Comparison of ENCODE assay signal across 8 cellular contexts in genomic region chr11:34174411-34175041, GRCh38.
DNase-seq lines count a peak whose midpoint lies in the region; ATAC-seq and TF ChIP-seq lines count a peak whose summit lies in the region.

No MANE protein-coding gene starts in this region.

- H3K4me3 ChIP-seq in dorsolateral prefrontal cortex (peak overlapping the region in 57 of 59 donors; percentile 3 to 60 (median 42)), lung (no peak overlapping the region)

- intact Hi-C loops in dorsolateral prefrontal cortex (cut with DNase I) = loop anchor here (1.0 to 10.0 kb wide), 6 partner anchors 88 to 313 kb away; partner anchors contain the start of gene ABTB2 (in 1 of the 2)

- H3K27ac ChIP-seq in dorsolateral prefrontal cortex (peak overlapping the region in 10 of 59 donors; percentile 12 to 71 (median 34)), lung (ENCODE audit: low read depth in 1 of 2, low read length in 1 of 2) (no peak overlapping the region)

- H3K27me3 ChIP-seq in dorsolateral prefrontal cortex (peaks cover 0 to 3% (median 0%) of the 10 kb centered on the region in 45 donors), lung (ENCODE audit: control insufficient read depth, insufficient read depth) (no peaks in the 10 kb centered on the region)

- H3K4me1 ChIP-seq in lung (ENCODE audit: control insufficient read depth in 2 of 2, insufficient read depth in 2 of 2, low read length in 2 of 2) = peaks cover 0 to 4% of the 10 kb centered on the region in 2 donors

- peak; percentile 70 to 98 (median 92) for TF ChIP-seq CTCF in dorsolateral prefrontal cortex (IDR thresholded peaks at IDR 0.05 in 54 of 56, conservative IDR thresholded peaks at IDR 0.05 in 2 of 56; ENCODE audit: low read depth in 1 of 56, partially characterized antibody in 56 of 56)
- TF ChIP-seq CTCF in lung (IDR thresholded peaks at IDR 0.05; ENCODE audit: control extremely low read depth, extremely low read depth) = peak; percentile 94

- H3K36me3 ChIP-seq in lung (ENCODE audit: control insufficient read depth in 2 of 2, insufficient read depth in 2 of 2, low read length in 2 of 2) = no peaks in the 10 kb centered on the region

- 16 to 24% methylated on average over 33 of the region's 33 CpGs for WGBS in lung, 2 donors

- H3K9me3 ChIP-seq in lung (ENCODE audit: control insufficient read depth in 2 of 2, insufficient read depth in 1 of 2, low read length in 1 of 2) = no peaks in the 10 kb centered on the region

- peak; percentile 81 for ATAC-seq in GM18909 (IDR thresholded peaks at IDR 0.05; ENCODE audit: poor library complexity, unreplicated experiment)
- ATAC-seq in HG03175 (IDR thresholded peaks at IDR 0.05; ENCODE audit: unreplicated experiment) = peak; percentile 81
- peak; percentile 94 for ATAC-seq in lung (ENCODE audit: insufficient read depth, low FRiP score)

- peak; percentile 49 to 56 for DNase-seq in AML-193 (lab: John Stamatoyannopoulos, UW)
- peak; percentile 7 for DNase-seq in NCI-H510A treated with DMSO at 0.1 percent for 48 hours (lab: John Stamatoyannopoulos, UW)
- peak; percentile 85 to 89 for DNase-seq in activated CD4-positive, alpha-beta T cell treated with anti-CD3 and anti-CD28 coated beads, Interleukin-2, amount 50 U/mL, for 48 hours
- DNase-seq in dorsolateral prefrontal cortex = peak; percentile 74 to 90 (median 84)
- peak; percentile 82 for DNase-seq in lung (ENCODE audit: low spot score)
- DNase-seq in stimulated activated CD4-positive, alpha-beta T cell treated with anti-CD3 and anti-CD28 coated beads, TNF-alpha, amount 100 ng/mL, for 48 hours (ENCODE audit: low read depth in 3 of 3) = peak; percentile 61 to 80 (median 61)

Comparison
In these comparisons a context has a peak if more than half of its experiments do, and no peak if none do; other contexts are left out.
1. DNase-seq: peak in every context shown above with its lines; median percentile 87 in activated CD4-positive, alpha-beta T cell treated with anti-CD3 and anti-CD28 coated beads, Interleukin-2, amount 50 U/mL, for 48 hours; 84 in dorsolateral prefrontal cortex; 82 in lung; 61 in stimulated activated CD4-positive, alpha-beta T cell treated with anti-CD3 and anti-CD28 coated beads, TNF-alpha, amount 100 ng/mL, for 48 hours; 52 in AML-193; 7 in NCI-H510A treated with DMSO at 0.1 percent for 48 hours.